In the genomic region with DNA sequence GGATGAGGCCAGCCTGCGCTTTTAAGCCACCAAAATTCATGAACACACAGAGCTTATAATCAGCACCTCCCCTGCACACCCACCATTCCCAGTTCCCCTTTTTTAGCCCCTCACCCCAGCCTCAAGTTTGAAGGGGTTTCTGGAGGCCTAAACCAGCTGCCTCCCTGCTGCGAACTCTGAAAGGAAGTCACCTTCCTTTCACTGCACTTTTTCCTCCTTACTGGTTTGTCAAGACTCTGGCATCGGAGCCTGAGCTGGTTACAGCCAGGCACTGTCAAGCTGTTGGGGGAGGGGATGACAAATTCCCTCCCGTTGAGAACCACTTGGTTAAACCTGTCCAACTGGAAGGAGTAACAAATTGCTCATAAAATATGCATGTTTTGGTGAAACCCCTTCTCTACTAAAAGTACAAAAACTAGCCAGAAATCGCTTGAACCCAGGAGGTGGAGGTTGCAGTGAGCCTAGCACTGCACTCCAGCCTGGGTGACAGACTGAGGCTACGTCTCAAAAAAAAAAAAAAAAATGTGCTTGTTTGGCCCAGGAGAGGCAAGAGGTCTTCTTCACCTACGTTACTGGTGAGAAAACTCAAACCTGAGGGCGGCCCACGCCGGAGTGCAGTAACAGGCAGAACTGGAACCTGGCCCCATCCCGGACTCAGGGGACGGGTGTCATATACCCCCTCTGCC, we compare ENCODE assay signal across 6 cellular contexts. TPM values are rescaled to one million over a fixed set of nuclear protein-coding genes. Genes with fewer than 3 reads are reported as not detected.
DNase-seq lines count a peak whose midpoint lies in the region; TF ChIP-seq lines count a peak whose summit lies in the region.

No MANE protein-coding gene starts in this region.

- H3K27me3 ChIP-seq in smooth muscle cell (ENCODE audit: low read depth), result no peaks in the 10 kb centered on the region

- H3K4me1 ChIP-seq in smooth muscle cell (ENCODE audit: low read depth), result peaks cover 5% of the 10 kb centered on the region

- H3K79me2 ChIP-seq in smooth muscle cell (ENCODE audit: low read depth), result peaks cover 40% of the 10 kb centered on the region

- H3F3A ChIP-seq in smooth muscle cell (ENCODE audit: low read depth), result peaks cover 10% of the 10 kb centered on the region

- peak overlapping the region; percentile 24 for H3K4me2 ChIP-seq in smooth muscle cell

- H3K9ac ChIP-seq in smooth muscle cell (ENCODE audit: low read depth), result no peak overlapping the region

- H2AFZ ChIP-seq in smooth muscle cell (ENCODE audit: low read depth), result peak overlapping the region; percentile 53

- H3K36me3 ChIP-seq in smooth muscle cell (ENCODE audit: low read depth), result no peaks in the 10 kb centered on the region

- TF ChIP-seq CTCF in epithelial cell of proximal tubule (conservative IDR thresholded peaks at IDR 0.05; ENCODE audit: low read depth, low read length) (no peak), smooth muscle cell (IDR thresholded peaks at IDR 0.05; ENCODE audit: borderline replicate concordance, insufficient read depth, poor library complexity, severe bottlenecking) (no peak)

- H3K4me3 ChIP-seq in epithelial cell of proximal tubule (ENCODE audit: low read depth, low read length) (peak overlapping the region; percentile 33), smooth muscle cell (peak overlapping the region; percentile 67)

- 37% methylated on average over 12 of the region's 12 CpGs for WGBS in smooth muscle cell (ENCODE audit: low lambda C conversion rate)

- H4K20me1 ChIP-seq in smooth muscle cell (ENCODE audit: low read depth), result peaks cover 25% of the 10 kb centered on the region

- H3K27ac ChIP-seq in smooth muscle cell (ENCODE audit: low read depth), result peak overlapping the region; percentile 63

- no peaks in the 10 kb centered on the region for H3K9me3 ChIP-seq in smooth muscle cell (replicated peaks; ENCODE audit: low read depth)

- DNase-seq in DMS 273 (lab: John Stamatoyannopoulos, UW; ENCODE audit: unreplicated experiment), result peak; percentile 43
- DNase-seq in DMS 273 treated with DMSO at 0.1 percent for 48 hours (lab: John Stamatoyannopoulos, UW), result no peak
- DNase-seq in NCI-H2029 (lab: John Stamatoyannopoulos, UW), result peak; percentile 46
- no peak for DNase-seq in epithelial cell of proximal tubule (ENCODE audit: low read depth)
- DNase-seq in smooth muscle cell (lab: John Stamatoyannopoulos, UW; ENCODE audit: unreplicated experiment), result no peak
- DNase-seq in AML-193 (lab: John Stamatoyannopoulos, UW), result no peak

RNA-seq across cellular contexts. Expression of gene ADAT3, which starts 0.7 kb away (rescaled TPM):
- total RNA-seq in epithelial cell of proximal tubule, result 10.3 and 12.6 TPM in 2 replicates
- total RNA-seq in smooth muscle cell, result 0.49 and 0.58 TPM in 2 replicates
- polyA plus RNA-seq in smooth muscle cell, result 2.0 and 4.8 TPM in 2 replicates

RNA-seq across cellular contexts. Expression of gene SCAMP4, which starts 0.7 kb away (rescaled TPM):
- 108 and 134 TPM in 2 replicates for total RNA-seq in epithelial cell of proximal tubule
- 72.6 and 96.9 TPM in 2 replicates for total RNA-seq in smooth muscle cell
- 54.5 and 74.1 TPM in 2 replicates for polyA plus RNA-seq in smooth muscle cell

RNA-seq across cellular contexts. Expression of gene ABHD17A, which starts 19.2 kb away (rescaled TPM):
- total RNA-seq in epithelial cell of proximal tubule, result 83.4 and 112 TPM in 2 replicates
- 42.9 and 49.2 TPM in 2 replicates for total RNA-seq in smooth muscle cell
- 98.3 and 106 TPM in 2 replicates for polyA plus RNA-seq in smooth muscle cell

RNA-seq across cellular contexts. Expression of gene CSNK1G2, which starts 36.4 kb away (rescaled TPM):
- total RNA-seq in epithelial cell of proximal tubule (82.9 and 85.4 TPM in 2 replicates), smooth muscle cell (47.5 and 53.5 TPM in 2 replicates)
- polyA plus RNA-seq in smooth muscle cell, result 74.9 and 86.1 TPM in 2 replicates

RNA-seq across cellular contexts. Expression of gene KLF16, which starts 41.1 kb away (rescaled TPM):
- total RNA-seq in epithelial cell of proximal tubule (28.1 and 28.8 TPM in 2 replicates), smooth muscle cell (4.3 and 5.8 TPM in 2 replicates)
- polyA plus RNA-seq in smooth muscle cell, result 15.4 and 16.7 TPM in 2 replicates

Comparison
In these comparisons a context has a peak if more than half of its experiments do, and no peak if none do; other contexts are left out.
1. DNase-seq: peak in DMS 273 (single experiment) and NCI-H2029 (single experiment); none in DMS 273 treated with DMSO at 0.1 percent for 48 hours (single experiment), epithelial cell of proximal tubule (single experiment), smooth muscle cell (single experiment) and AML-193 (0 of 2).